ENCODE assay signal across 8 cellular contexts in the genomic region with DNA sequence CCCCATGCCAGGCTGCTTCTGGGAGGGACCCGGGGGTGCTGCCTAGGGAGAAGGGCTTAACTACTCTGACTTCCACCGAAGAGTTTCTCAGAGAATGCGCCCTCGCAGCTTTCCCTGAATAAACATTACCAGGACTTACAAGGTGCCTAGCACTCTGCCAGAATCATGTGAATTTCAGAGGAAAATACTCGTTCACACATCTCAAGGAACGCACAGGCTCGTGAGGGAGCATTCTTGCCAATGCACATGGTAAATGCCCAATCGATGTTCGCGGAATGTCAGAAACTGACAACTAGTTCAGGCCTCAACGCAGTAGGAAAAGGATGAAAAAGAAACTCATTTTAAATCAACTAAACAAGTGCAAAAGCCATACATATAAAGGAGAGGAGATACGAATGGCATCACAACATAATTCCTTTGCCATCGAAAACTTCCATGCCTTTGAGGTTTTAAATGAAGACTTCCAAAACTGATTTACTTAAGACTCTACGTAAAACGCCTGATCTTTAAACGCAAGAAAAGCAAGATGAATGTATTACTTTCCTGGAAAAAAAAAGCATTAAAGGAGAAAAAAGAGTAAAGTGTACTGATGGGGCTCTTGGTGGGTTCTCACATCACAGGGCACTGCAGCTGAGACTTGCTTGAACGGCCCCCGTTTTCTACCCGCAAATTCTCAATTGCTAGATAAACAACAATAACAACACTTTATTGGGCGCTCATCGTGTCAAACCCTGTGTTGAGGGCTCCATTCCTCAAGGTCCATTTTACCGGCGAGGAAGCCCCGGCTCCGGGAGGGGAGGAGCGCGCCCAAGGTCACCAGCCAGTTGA. TPM values are rescaled to one million over a fixed set of nuclear protein-coding genes. Genes with fewer than 3 reads are reported as not detected.
DNase-seq lines count a peak whose midpoint lies in the region; ATAC-seq and TF ChIP-seq lines count a peak whose summit lies in the region.

No MANE protein-coding gene starts in this region.

- H3K4me1 ChIP-seq in iPS DF 6.9 (ENCODE audit: control insufficient read depth, insufficient read depth, low read length) (peaks cover 2% of the 10 kb centered on the region; the same call in 1 of the 2 replicates), skeletal muscle satellite cell (ENCODE audit: control insufficient read depth, insufficient read depth, low read length) (peaks cover 25% of the 10 kb centered on the region)

- peaks cover 2% of the 10 kb centered on the region for H3K27me3 Mint-ChIP-seq in activated T-helper 1 cell treated with anti-CD3 and anti-CD28 coated beads, Interleukin-12 subunit alpha, Interleukin-12 subunit beta, Interleukin-2, Interleukin-4 antibody, amounts not matched to agents 30 ng/mL and 10 ng/mL and 1 ng/mL, durations not matched to agents 14 hours and 24 hours and 36 hours (ENCODE audit: insufficient read depth)

- intact Hi-C loops in activated T-helper 1 cell treated with anti-CD3 and anti-CD28 coated beads, Interleukin-12 subunit alpha, Interleukin-12 subunit beta, Interleukin-2, Interleukin-4 antibody, amounts not matched to agents 30 ng/mL and 10 ng/mL and 1 ng/mL, durations not matched to agents 14 hours and 24 hours and 36 hours (cut with micrococcal nuclease): loop anchor here (10.0 kb wide), 1 partner anchor 729 kb away; no protein-coding TSS in a partner anchor

- H3K27me3 ChIP-seq in iPS DF 6.9 (ENCODE audit: control insufficient read depth, insufficient read depth, low read length): no peaks in the 10 kb centered on the region
- H3K27me3 ChIP-seq in skeletal muscle satellite cell (ENCODE audit: control insufficient read depth, insufficient read depth, low read length): no peaks in the 10 kb centered on the region

- DNase-seq in AG09309 (ENCODE audit: low read depth) (no peak), HCEC 1CT (peak; percentile 55), iPS DF 6.9 (ENCODE audit: low read depth, low spot score) (no peak), SW480 (ENCODE audit: low spot score) (no peak)
- DNase-seq in activated T-helper 1 cell treated with anti-CD3 and anti-CD28 coated beads, Interleukin-12 subunit alpha, Interleukin-12 subunit beta, Interleukin-2, Interleukin-4 antibody, amounts not matched to agents 30 ng/mL and 10 ng/mL and 1 ng/mL, durations not matched to agents 14 hours and 24 hours and 36 hours (ENCODE audit: low spot score): no peak

- no CpG with 5 or more reads among the region's 27 CpGs for WGBS in iPS DF 6.9 (ENCODE audit: insufficient coverage, insufficient read length)

- peak overlapping the region; percentile 93 for H3K27ac Mint-ChIP-seq in activated T-helper 1 cell treated with anti-CD3 and anti-CD28 coated beads, Interleukin-12 subunit alpha, Interleukin-12 subunit beta, Interleukin-2, Interleukin-4 antibody, amounts not matched to agents 30 ng/mL and 10 ng/mL and 1 ng/mL, durations not matched to agents 14 hours and 24 hours and 36 hours

- H3K4me3 ChIP-seq in AG09309 (ENCODE audit: control insufficient read depth, low read depth, low read length) (peak overlapping the region; percentile 94), iPS DF 6.9 (ENCODE audit: low read length) (peak overlapping the region; percentile 83), skeletal muscle satellite cell (ENCODE audit: low read length) (peak overlapping the region; percentile 85)

- H3K4me3 Mint-ChIP-seq in activated T-helper 1 cell treated with anti-CD3 and anti-CD28 coated beads, Interleukin-12 subunit alpha, Interleukin-12 subunit beta, Interleukin-2, Interleukin-4 antibody, amounts not matched to agents 30 ng/mL and 10 ng/mL and 1 ng/mL, durations not matched to agents 14 hours and 24 hours and 36 hours: peak overlapping the region; percentile 100

- H3K36me3 Mint-ChIP-seq in activated T-helper 1 cell treated with anti-CD3 and anti-CD28 coated beads, Interleukin-12 subunit alpha, Interleukin-12 subunit beta, Interleukin-2, Interleukin-4 antibody, amounts not matched to agents 30 ng/mL and 10 ng/mL and 1 ng/mL, durations not matched to agents 14 hours and 24 hours and 36 hours (ENCODE audit: low read depth): peaks cover 17% of the 10 kb centered on the region

- no peaks in the 10 kb centered on the region for H3K9me3 Mint-ChIP-seq in activated T-helper 1 cell treated with anti-CD3 and anti-CD28 coated beads, Interleukin-12 subunit alpha, Interleukin-12 subunit beta, Interleukin-2, Interleukin-4 antibody, amounts not matched to agents 30 ng/mL and 10 ng/mL and 1 ng/mL, durations not matched to agents 14 hours and 24 hours and 36 hours

- H3K27ac ChIP-seq in iPS DF 6.9 (ENCODE audit: low read length): no peak overlapping the region

- H3K4me2 ChIP-seq in skeletal muscle satellite cell (ENCODE audit: low read length): peak overlapping the region; percentile 86

- H3K36me3 ChIP-seq in iPS DF 6.9 (ENCODE audit: control insufficient read depth, insufficient read depth, low read length) (no peaks in the 10 kb centered on the region), skeletal muscle satellite cell (ENCODE audit: insufficient read depth, low read length) (no peaks in the 10 kb centered on the region)

- H3K4me1 Mint-ChIP-seq in activated T-helper 1 cell treated with anti-CD3 and anti-CD28 coated beads, Interleukin-12 subunit alpha, Interleukin-12 subunit beta, Interleukin-2, Interleukin-4 antibody, amounts not matched to agents 30 ng/mL and 10 ng/mL and 1 ng/mL, durations not matched to agents 14 hours and 24 hours and 36 hours (ENCODE audit: low read depth): peaks cover 64% of the 10 kb centered on the region

- no peak for TF ChIP-seq CTCF in AG09309 (IDR thresholded peaks at IDR 0.05; ENCODE audit: control insufficient read depth, insufficient read depth, low read depth, low read length, missing control alignments)

- peak overlapping the region; percentile 91 for H3K9ac ChIP-seq in skeletal muscle satellite cell (ENCODE audit: low read depth, low read length)

- H3K9me3 ChIP-seq in iPS DF 6.9 (ENCODE audit: control insufficient read depth, insufficient read depth, low read length) (no peaks in the 10 kb centered on the region), skeletal muscle satellite cell (replicated peaks; ENCODE audit: low read length) (no peaks in the 10 kb centered on the region)

- no peak for ATAC-seq in GM18909 (IDR thresholded peaks at IDR 0.05; ENCODE audit: poor library complexity, unreplicated experiment)
- ATAC-seq in HG02798 (IDR thresholded peaks at IDR 0.05; ENCODE audit: poor library complexity, unreplicated experiment): no peak

RNA-seq across cellular contexts. Expression of gene CMC2, which starts 0.8 kb away (rescaled TPM):
- total RNA-seq in activated T-helper 1 cell treated with anti-CD3 and anti-CD28 coated beads, Interleukin-12 subunit alpha, Interleukin-12 subunit beta, Interleukin-2, Interleukin-4 antibody, amounts not matched to agents 30 ng/mL and 10 ng/mL and 1 ng/mL, durations not matched to agents 14 hours and 24 hours and 36 hours: 141 and 156 TPM in 2 replicates
- 40.4 and 46.1 TPM in 2 replicates for total RNA-seq in skeletal muscle satellite cell (2012; rRNA removed)

RNA-seq across cellular contexts. Expression of gene CENPN, which starts 1.2 kb away (rescaled TPM):
- 65.6 and 67.8 TPM in 2 replicates for total RNA-seq in activated T-helper 1 cell treated with anti-CD3 and anti-CD28 coated beads, Interleukin-12 subunit alpha, Interleukin-12 subunit beta, Interleukin-2, Interleukin-4 antibody, amounts not matched to agents 30 ng/mL and 10 ng/mL and 1 ng/mL, durations not matched to agents 14 hours and 24 hours and 36 hours
- total RNA-seq in skeletal muscle satellite cell (2012; rRNA removed): 44.8 and 55.0 TPM in 2 replicates

RNA-seq across cellular contexts. Expression of gene ATMIN, which starts 29.8 kb away (rescaled TPM):
- total RNA-seq in activated T-helper 1 cell treated with anti-CD3 and anti-CD28 coated beads, Interleukin-12 subunit alpha, Interleukin-12 subunit beta, Interleukin-2, Interleukin-4 antibody, amounts not matched to agents 30 ng/mL and 10 ng/mL and 1 ng/mL, durations not matched to agents 14 hours and 24 hours and 36 hours: 31.2 and 32.3 TPM in 2 replicates
- 24.6 and 26.4 TPM in 2 replicates for total RNA-seq in skeletal muscle satellite cell (2012; rRNA removed)
